In the genomic region with DNA sequence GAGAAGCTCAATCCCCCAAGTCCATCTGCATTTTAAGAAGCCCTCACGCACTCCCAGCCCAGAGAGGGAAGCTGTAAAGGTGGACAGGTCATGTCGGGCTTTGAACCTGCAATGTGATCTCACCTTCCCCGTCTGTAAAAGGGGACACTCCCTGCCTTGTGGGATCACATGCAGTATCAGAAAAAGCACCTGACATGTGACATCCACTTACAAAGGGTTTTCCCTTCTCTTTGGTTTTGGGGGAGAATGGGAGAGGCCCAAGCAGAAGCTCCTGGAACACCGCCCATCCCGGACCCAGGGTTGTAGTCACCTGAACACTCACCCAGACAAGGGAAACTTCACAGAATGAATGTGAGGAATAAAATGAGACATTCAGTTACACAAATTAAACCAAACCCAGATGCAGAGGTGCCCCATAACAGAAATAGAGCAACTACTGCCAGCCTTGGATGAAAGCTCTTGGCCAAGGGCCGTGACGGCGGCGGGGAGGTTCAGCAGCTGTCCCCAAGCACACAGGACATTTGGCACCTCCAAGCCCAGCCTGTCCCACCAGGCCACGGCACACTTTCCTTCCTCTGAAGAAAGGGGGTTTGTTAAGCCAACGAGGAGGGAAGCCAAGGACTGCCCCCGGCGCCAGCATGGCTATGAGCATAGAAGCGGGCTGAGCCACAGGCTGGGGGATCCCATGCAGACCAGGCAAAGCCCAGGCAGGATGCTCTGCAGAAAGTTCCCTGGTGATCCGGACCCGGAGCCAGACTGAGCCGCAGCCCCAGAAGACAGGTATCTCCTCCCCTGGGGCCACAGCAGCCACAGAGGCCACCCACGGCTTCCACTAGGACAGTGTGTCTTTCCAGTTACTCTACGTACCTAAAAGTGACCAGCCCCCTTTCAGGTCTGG, we compare ENCODE assay signal across 13 cellular contexts. TPM values are rescaled to one million over a fixed set of nuclear protein-coding genes. Genes with fewer than 3 reads are reported as not detected.
DNase-seq lines count a peak whose midpoint lies in the region; ATAC-seq and TF ChIP-seq lines count a peak whose summit lies in the region.
"Had no signal": no experiment of that assay in that cellular context is flagged by ENCODE, and none has a peak within 500 bp of the region (broad histone marks: within the 10 kb centered on the region; RNA-seq: fewer than 3 reads in every experiment).

No MANE protein-coding gene starts in this region.

- CTCF ChIA-PET in CD8-positive, alpha-beta memory T cell (lab: Charles Lee), result no interaction called here
- CTCF ChIA-PET in T-cell (lab: Charles Lee), result interaction anchor here in 1 of 2 donors (0.6 kb wide), 1 partner anchor 28 kb away, joined by 3 read pairs; no protein-coding TSS in a partner anchor

- peaks cover 49 to 64% (median 60%) of the 10 kb centered on the region in 3 donors for H3K4me1 Mint-ChIP-seq in CD8-positive, alpha-beta memory T cell
- H3K4me1 Mint-ChIP-seq in T-cell (peaks cover 64 to 66% (median 66%) of the 10 kb centered on the region in 3 donors), progenitor cell of endocrine pancreas (ENCODE audit: low read depth) (peaks cover 10% of the 10 kb centered on the region), mesothelial cell of epicardium (peaks cover 16% of the 10 kb centered on the region), HFFc6 (ENCODE audit: low read depth) (peaks cover 17% of the 10 kb centered on the region)

- no peaks in the 10 kb centered on the region for H3K9me3 Mint-ChIP-seq in CD8-positive, alpha-beta memory T cell
- H3K9me3 Mint-ChIP-seq in T-cell (no peaks in the 10 kb centered on the region), progenitor cell of endocrine pancreas (ENCODE audit: low read depth) (no peaks in the 10 kb centered on the region), mesothelial cell of epicardium (no peaks in the 10 kb centered on the region), HFFc6 (no peaks in the 10 kb centered on the region)

- peak overlapping the region in 3 of 7 donors; percentile 45 to 85 (median 48) for H3K4me3 Mint-ChIP-seq in CD8-positive, alpha-beta memory T cell
- H3K4me3 Mint-ChIP-seq in T-cell (peak overlapping the region in 1 of 3 donors; percentile 19), progenitor cell of endocrine pancreas (ENCODE audit: low read depth) (no peak overlapping the region), mesothelial cell of epicardium (no peak overlapping the region), HFFc6 (no peak overlapping the region)
- H3K4me3 Mint-ChIP-seq: activated CD8-positive, alpha-beta T cell treated with anti-CD3 and anti-CD28 coated beads, Interleukin-2, amount 10 ng/mL, durations not matched to agents 7 days and 5 days had no signal

- no peak overlapping the region for H3K27ac ChIP-seq in CD8-positive, alpha-beta memory T cell (ENCODE audit: low read depth, low read length)
- H3K27ac ChIP-seq: C4-2B had no signal

- H3K27me3 Mint-ChIP-seq in CD8-positive, alpha-beta memory T cell, result no peaks in the 10 kb centered on the region
- H3K27me3 Mint-ChIP-seq in T-cell, result no peaks in the 10 kb centered on the region
- H3K27me3 Mint-ChIP-seq in progenitor cell of endocrine pancreas, result peaks cover 3% of the 10 kb centered on the region
- H3K27me3 Mint-ChIP-seq in mesothelial cell of epicardium (ENCODE audit: low read depth), result no peaks in the 10 kb centered on the region
- H3K27me3 Mint-ChIP-seq in HFFc6 (ENCODE audit: insufficient read depth), result peaks cover 2% of the 10 kb centered on the region

- H3K36me3 ChIP-seq in CD8-positive, alpha-beta memory T cell (ENCODE audit: insufficient read depth, low read length), result no peaks in the 10 kb centered on the region
- H3K36me3 ChIP-seq: heart left ventricle had no signal

- no peak for ATAC-seq in T-cell (replicated peaks in 1 of 4)
- no peak for ATAC-seq in HG03196 (IDR thresholded peaks at IDR 0.05; ENCODE audit: unreplicated experiment)
- ATAC-seq: activated CD8-positive, alpha-beta T cell treated with anti-CD3 and anti-CD28 coated beads, Interleukin-2, amount 10 ng/mL, durations not matched to agents 7 days and 5 days; heart left ventricle had no signal

- H3K9me3 ChIP-seq in CD8-positive, alpha-beta memory T cell (ENCODE audit: low read length), result no peaks in the 10 kb centered on the region
- H3K9me3 ChIP-seq: heart left ventricle had no signal

- POLR2A ChIA-PET in CD8-positive, alpha-beta memory T cell (lab: Charles Lee), result no interaction called here
- POLR2A ChIA-PET in T-cell (lab: Charles Lee), result interaction anchor here in 1 of 2 donors (0.5 kb wide), 1 partner anchor 12 kb away, joined by 6 read pairs; no protein-coding TSS in a partner anchor

- H3K36me3 Mint-ChIP-seq in CD8-positive, alpha-beta memory T cell, result peaks cover 0 to 12% (median 0%) of the 10 kb centered on the region in 3 donors
- H3K36me3 Mint-ChIP-seq in T-cell (peaks cover 3% of the 10 kb centered on the region), progenitor cell of endocrine pancreas (ENCODE audit: insufficient read depth) (no peaks in the 10 kb centered on the region), mesothelial cell of epicardium (no peaks in the 10 kb centered on the region), HFFc6 (ENCODE audit: low read depth) (0 out of 2 replicates have a peak, but pooled peaks cover 4% of the 10 kb centered on the region)

- no peaks in the 10 kb centered on the region for H3K27me3 ChIP-seq in CD8-positive, alpha-beta memory T cell (ENCODE audit: insufficient read depth, low read length, poor library complexity, severe bottlenecking)
- H3K27me3 ChIP-seq: heart left ventricle had no signal

- no peak overlapping the region for H3K4me3 ChIP-seq in CD8-positive, alpha-beta memory T cell (ENCODE audit: low read length)
- H3K4me3 ChIP-seq: heart left ventricle had no signal

- H3K4me1 ChIP-seq in CD8-positive, alpha-beta memory T cell (ENCODE audit: insufficient read depth, low read length), result peaks cover 49% of the 10 kb centered on the region

- no peak for DNase-seq in CD8-positive, alpha-beta memory T cell
- no peak for DNase-seq in T-cell
- DNase-seq in hippocampal formation (lab: John Stamatoyannopoulos, UW), result peak; percentile 39 to 55
- no peak for DNase-seq in progenitor cell of endocrine pancreas (ENCODE audit: low spot score, unreplicated experiment)
- DNase-seq in mesothelial cell of epicardium (ENCODE audit: low spot score in 2 of 2, unreplicated experiment in 2 of 2), result no peak
- no peak for DNase-seq in HFFc6
- DNase-seq: activated CD8-positive, alpha-beta T cell treated with anti-CD3 and anti-CD28 coated beads, Interleukin-2, amount 10 ng/mL, durations not matched to agents 7 days and 5 days; NCI-H2029 treated with DMSO at 0.1 percent for 48 hours; NCI-H526; stimulated activated CD4-positive, alpha-beta T cell treated with anti-CD3 and anti-CD28 coated beads, Interleukin-15, amount 100 ng/mL, for 24 hours had no signal

- TF ChIP-seq CTCF in progenitor cell of endocrine pancreas (IDR thresholded peaks at IDR 0.05; ENCODE audit: unreplicated experiment) (no peak), mesothelial cell of epicardium (IDR thresholded peaks at IDR 0.05; ENCODE audit: unreplicated experiment) (no peak), HFFc6 (IDR thresholded peaks at IDR 0.05) (no peak)

- H3K27ac Mint-ChIP-seq in CD8-positive, alpha-beta memory T cell, result peak overlapping the region in 6 of 8 donors; percentile 10 to 82 (median 72)
- peak overlapping the region; percentile 67 to 71 for H3K27ac Mint-ChIP-seq in T-cell
- peak overlapping the region; percentile 71 for H3K27ac Mint-ChIP-seq in progenitor cell of endocrine pancreas
- no peak overlapping the region for H3K27ac Mint-ChIP-seq in mesothelial cell of epicardium
- no peak overlapping the region for H3K27ac Mint-ChIP-seq in HFFc6
- H3K27ac Mint-ChIP-seq: activated CD8-positive, alpha-beta T cell treated with anti-CD3 and anti-CD28 coated beads, Interleukin-2, amount 10 ng/mL, durations not matched to agents 7 days and 5 days had no signal

RNA-seq across cellular contexts. Expression of gene BID, which starts 3.8 kb away (rescaled TPM):
- 10 to 100 TPM; 11.5 to 14.1 TPM for total RNA-seq in CD8-positive, alpha-beta memory T cell
- 72.5 TPM for polyA plus RNA-seq in CD8-positive, alpha-beta memory T cell
- 10 to 100 TPM; 15.8 to 34.6 (median 28.5) TPM for total RNA-seq in T-cell
- total RNA-seq in progenitor cell of endocrine pancreas, result 22.8 and 24.6 TPM in 2 replicates
- total RNA-seq in mesothelial cell of epicardium, result 29.9 to 33.6 TPM (median 31.7 TPM) in 3 replicates
- 10 to 100 TPM; 48.7 to 61.0 (median 50.6) TPM for total RNA-seq in HFFc6 (2021; fragmentation: NEBNext Ultra II Directional; extraction: Animal tissue kit (Norgen Biotek cat#: 25700))

Comparison
In these comparisons a context has a peak if more than half of its experiments do, and no peak if none do; other contexts are left out.
1. DNase-seq: peak in hippocampal formation (2 of 2); none in CD8-positive, alpha-beta memory T cell (0 of 5), T-cell (0 of 34), progenitor cell of endocrine pancreas (single experiment), mesothelial cell of epicardium (0 of 2) and HFFc6 (single experiment).
2. H3K27ac Mint-ChIP-seq: peak in CD8-positive, alpha-beta memory T cell (6 of 8), T-cell (2 of 2) and progenitor cell of endocrine pancreas (single experiment); none in mesothelial cell of epicardium (single experiment) and HFFc6 (single experiment).